Comparison of ENCODE assay signal across 1 cellular context in the genomic region with DNA sequence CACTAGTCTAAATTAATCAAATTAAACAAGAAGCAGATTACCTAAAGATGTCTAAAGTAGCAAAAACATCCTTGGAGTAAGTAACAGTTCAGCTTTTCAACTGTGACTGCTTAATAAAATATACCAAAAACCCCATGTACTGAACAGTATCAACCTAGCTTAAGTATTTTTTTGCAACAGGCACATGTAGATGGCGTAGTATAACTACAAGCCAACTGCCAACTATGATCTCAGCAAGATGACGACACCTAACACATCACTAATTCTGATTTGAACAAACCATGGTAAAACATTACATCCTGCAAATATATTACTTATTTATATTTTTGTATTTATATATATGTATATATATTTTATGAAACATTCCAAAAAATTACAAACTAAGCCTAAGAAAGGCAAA.
TF ChIP-seq lines count a peak whose summit lies in the region.

No MANE protein-coding gene starts in this region.

TF ChIP-seq in K562, 482 proteins besides CTCF, POLR2A, EP300 and RAD21:
- no peak for TF ChIP-seq ZBTB49 (CRISPR knock-in tag; IDR thresholded peaks at IDR 0.05; ENCODE audit: borderline replicate concordance)
- no peak for TF ChIP-seq ZNF696 (CRISPR knock-in tag; conservative IDR thresholded peaks at IDR 0.05)
- TF ChIP-seq JUND (IDR thresholded peaks at IDR 0.05; ENCODE audit: borderline replicate concordance, low read depth, low read length), result peak; percentile 13; the same call in 1 of the 2 replicates
- TF ChIP-seq JUND (tag; IDR thresholded peaks at IDR 0.05; ENCODE audit: borderline replicate concordance, low read depth, low read length), result no peak
- no peak for TF ChIP-seq PPARD (CRISPR knock-in tag; IDR thresholded peaks at IDR 0.05)
- TF ChIP-seq, protein P1, sequence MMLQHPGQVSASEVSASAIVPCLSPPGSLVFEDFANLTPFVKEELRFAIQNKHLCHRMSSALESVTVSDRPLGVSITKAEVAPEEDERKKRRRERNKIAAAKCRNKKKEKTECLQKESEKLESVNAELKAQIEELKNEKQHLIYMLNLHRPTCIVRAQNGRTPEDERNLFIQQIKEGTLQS (IDR thresholded peaks at IDR 0.05), result peak; percentile 12; the same call in 1 of the 2 replicates
- TF ChIP-seq, protein P1 (CRISPR knock-in tag; conservative IDR thresholded peaks at IDR 0.05), result no peak
- TF ChIP-seq GMEB1 (CRISPR knock-in tag; IDR thresholded peaks at IDR 0.05), result no peak
TF ChIP-seq in K562: peak in this region for 2.
